ENCODE assay signal across 10 cellular contexts in the genomic region with DNA sequence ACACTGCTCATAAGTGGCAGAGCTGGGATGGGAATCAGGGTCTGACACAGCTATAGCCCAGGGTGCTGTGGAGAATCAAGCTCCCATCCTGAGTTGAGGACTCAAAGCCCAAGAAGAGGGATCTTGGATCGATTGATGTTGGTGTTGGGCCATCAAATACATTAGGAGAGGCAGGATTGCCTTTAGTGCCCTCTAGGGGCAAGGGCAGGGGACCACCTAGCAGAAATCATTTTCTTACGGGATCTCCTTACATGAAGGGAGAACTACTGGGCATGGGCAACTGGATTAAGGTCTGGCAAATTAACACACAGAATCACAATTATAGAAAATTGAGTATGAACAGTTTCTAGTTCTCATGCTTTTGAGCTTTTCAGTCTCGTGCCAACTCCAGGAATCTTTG. TPM values are rescaled to one million over a fixed set of nuclear protein-coding genes. Genes with fewer than 3 reads are reported as not detected.
DNase-seq lines count a peak whose midpoint lies in the region; ATAC-seq, FAIRE-seq and TF ChIP-seq lines count a peak whose summit lies in the region.
"Had no signal": no experiment of that assay in that cellular context is flagged by ENCODE, and none has a peak within 500 bp of the region (broad histone marks: within the 10 kb centered on the region; RNA-seq: fewer than 3 reads in every experiment).

No MANE protein-coding gene starts in this region.

- no peaks in the 10 kb centered on the region for H3K9me2 ChIP-seq in MM.1S (replicated peaks; ENCODE audit: insufficient read depth, low read length)

- no peaks in the 10 kb centered on the region for H3K27me3 ChIP-seq in MM.1S (replicated peaks; ENCODE audit: insufficient read depth, low read length)
- H3K27me3 ChIP-seq in bronchial epithelial cell (ENCODE audit: control insufficient read depth, insufficient read depth, low read length): no peaks in the 10 kb centered on the region
- H3K27me3 ChIP-seq in small intestine (ENCODE audit: control insufficient read depth in 2 of 2, insufficient read depth in 2 of 2, low read length in 2 of 2): no peaks in the 10 kb centered on the region

- H3K36me3 ChIP-seq in MM.1S (replicated peaks; ENCODE audit: insufficient read depth, low read length): no peaks in the 10 kb centered on the region
- no peaks in the 10 kb centered on the region for H3K36me3 ChIP-seq in bronchial epithelial cell (ENCODE audit: control insufficient read depth, insufficient read depth, low read length)
- no peaks in the 10 kb centered on the region for H3K36me3 ChIP-seq in small intestine (ENCODE audit: control insufficient read depth in 2 of 2, insufficient read depth in 2 of 2, low read length in 2 of 2)

- no peak overlapping the region for H2AFZ ChIP-seq in MM.1S (ENCODE audit: low read length)

- H3K4me2 ChIP-seq in MM.1S (ENCODE audit: low read depth, low read length): no peak overlapping the region

- intact Hi-C loops in activated CD4-positive, alpha-beta T cell treated with anti-CD3 and anti-CD28 coated beads, Interleukin-2, amount 10 ng/mL, durations not matched to agents 24 days and 14 days (cut with micrococcal nuclease): loop anchor here (5.0 kb wide), 1 partner anchor 213 kb away; a partner anchor contains a TSS

- no peaks in the 10 kb centered on the region for H3K79me2 ChIP-seq in MM.1S (ENCODE audit: low read length)

- peaks cover 7% of the 10 kb centered on the region for H3K4me1 Mint-ChIP-seq in activated CD4-positive, alpha-beta T cell treated with anti-CD3 and anti-CD28 coated beads, Interleukin-2, amount 10 ng/mL, durations not matched to agents 24 days and 14 days

- H3F3A ChIP-seq in MM.1S (ENCODE audit: insufficient read depth, low read length): no peaks in the 10 kb centered on the region

- no peaks in the 10 kb centered on the region for H3K9me3 ChIP-seq in MM.1S (replicated peaks; ENCODE audit: insufficient read depth, low read length)
- no peaks in the 10 kb centered on the region for H3K9me3 ChIP-seq in small intestine (ENCODE audit: control insufficient read depth, low read depth)

- H3K27me3 Mint-ChIP-seq in activated CD4-positive, alpha-beta T cell treated with anti-CD3 and anti-CD28 coated beads, Interleukin-2, amount 10 ng/mL, durations not matched to agents 24 days and 14 days: peaks cover 9% of the 10 kb centered on the region

- no peaks in the 10 kb centered on the region for H3K9me3 Mint-ChIP-seq in activated CD4-positive, alpha-beta T cell treated with anti-CD3 and anti-CD28 coated beads, Interleukin-2, amount 10 ng/mL, durations not matched to agents 24 days and 14 days

- H3K4me3 Mint-ChIP-seq in activated CD4-positive, alpha-beta T cell treated with anti-CD3 and anti-CD28 coated beads, Interleukin-2, amount 10 ng/mL, durations not matched to agents 24 days and 14 days: no peak overlapping the region

- H3K36me3 Mint-ChIP-seq in activated CD4-positive, alpha-beta T cell treated with anti-CD3 and anti-CD28 coated beads, Interleukin-2, amount 10 ng/mL, durations not matched to agents 24 days and 14 days (ENCODE audit: low read depth): no peaks in the 10 kb centered on the region

- FAIRE-seq in bronchial epithelial cell (lab: Jason Lieb, UNC) (no peak), small intestine (lab: Jason Lieb, UNC) (no peak)
- FAIRE-seq: TTC549 had no signal

- TF ChIP-seq CTCF in MM.1S (IDR thresholded peaks at IDR 0.05; ENCODE audit: low read length): peak; percentile 58
- TF ChIP-seq CTCF in bronchial epithelial cell (IDR thresholded peaks at IDR 0.05; ENCODE audit: insufficient read depth, low read length, severe bottlenecking): peak; percentile 33

- no peak overlapping the region for H3K27ac Mint-ChIP-seq in activated CD4-positive, alpha-beta T cell treated with anti-CD3 and anti-CD28 coated beads, Interleukin-2, amount 10 ng/mL, durations not matched to agents 24 days and 14 days

- peak; percentile 60 for DNase-seq in activated CD4-positive, alpha-beta T cell treated with anti-CD3 and anti-CD28 coated beads, Interleukin-2, amount 10 ng/mL, durations not matched to agents 24 days and 14 days
- DNase-seq in activated CD4-positive, alpha-beta T cell treated with anti-CD3 and anti-CD28 coated beads for 1 hour: no peak
- DNase-seq in MM.1S (no peak), bronchial epithelial cell (ENCODE audit: low read depth) (peak; percentile 10), small intestine (peak; percentile 15), inferior parietal cortex (ENCODE audit: extremely low spot score) (no peak)
- no peak for DNase-seq in stimulated activated CD4-positive, alpha-beta T cell treated with anti-CD3 and anti-CD28 coated beads, Interleukin-2, amount 100 ng/mL, for 48 hours
- DNase-seq: GF-D8 had no signal

- no peaks in the 10 kb centered on the region for H4K20me1 ChIP-seq in MM.1S (ENCODE audit: insufficient read depth, low read length)

- H3K27ac ChIP-seq in MM.1S (ENCODE audit: low read length) (no peak overlapping the region), small intestine (ENCODE audit: low read depth in 1 of 2, low read length in 1 of 2) (no peak overlapping the region)

- H3K4me1 ChIP-seq in MM.1S (ENCODE audit: low read length) (peaks cover 12% of the 10 kb centered on the region), small intestine (ENCODE audit: control insufficient read depth in 2 of 2, insufficient read depth in 1 of 2, low read depth in 1 of 2, low read length in 1 of 2) (no peaks in the 10 kb centered on the region)

- no peak for ATAC-seq in GM21360 (IDR thresholded peaks at IDR 0.05; ENCODE audit: unreplicated experiment)

- no peak overlapping the region for H3K9ac ChIP-seq in MM.1S (ENCODE audit: low read length)

- H3K4me3 ChIP-seq in MM.1S (ENCODE audit: low read length) (no peak overlapping the region), bronchial epithelial cell (ENCODE audit: low read depth, low read length) (no peak overlapping the region), small intestine (ENCODE audit: low read depth in 1 of 2, low read length in 2 of 2) (no peak overlapping the region)

- WGBS in small intestine, 3 donors: 51 to 65% (median 54%) methylated on average over 3 of the region's 3 CpGs

RNA-seq across cellular contexts. Expression of a gene that starts 24.9 kb away (rescaled TPM):
- total RNA-seq in activated CD4-positive, alpha-beta T cell treated with anti-CD3 and anti-CD28 coated beads, Interleukin-2, amount 10 ng/mL, durations not matched to agents 24 days and 14 days: 32.1 and 33.2 TPM in 2 replicates
- 5.2 and 6.1 TPM in 2 replicates for total RNA-seq in bronchial epithelial cell
- 1 to 10 TPM; 3.8 to 6.8 (median 5.4) TPM for polyA plus RNA-seq in small intestine

RNA-seq across cellular contexts. Expression of a gene that starts 38.8 kb away (rescaled TPM):
- 3.7 and 4.3 TPM in 2 replicates for total RNA-seq in activated CD4-positive, alpha-beta T cell treated with anti-CD3 and anti-CD28 coated beads, Interleukin-2, amount 10 ng/mL, durations not matched to agents 24 days and 14 days
- total RNA-seq in bronchial epithelial cell: 0.26 TPM in 2 replicates
- polyA plus RNA-seq in small intestine: under 1 TPM in 1 of 3 donors, not detected in 2; 0.82 TPM

RNA-seq across cellular contexts. Expression of a gene that starts 39.0 kb away (rescaled TPM):
- 77.8 and 80.9 TPM in 2 replicates for total RNA-seq in activated CD4-positive, alpha-beta T cell treated with anti-CD3 and anti-CD28 coated beads, Interleukin-2, amount 10 ng/mL, durations not matched to agents 24 days and 14 days
- total RNA-seq in bronchial epithelial cell: 35.3 and 42.9 TPM in 2 replicates
- polyA plus RNA-seq in small intestine: 10 to 100 TPM; 24.3 to 30.4 (median 27.3) TPM

Comparison
In these comparisons a context has a peak if more than half of its experiments do, and no peak if none do; other contexts are left out.
1. DNase-seq: peak in activated CD4-positive, alpha-beta T cell treated with anti-CD3 and anti-CD28 coated beads, Interleukin-2, amount 10 ng/mL, durations not matched to agents 24 days and 14 days (single experiment), bronchial epithelial cell (single experiment) and small intestine (single experiment); none in activated CD4-positive, alpha-beta T cell treated with anti-CD3 and anti-CD28 coated beads for 1 hour (single experiment), MM.1S (single experiment), stimulated activated CD4-positive, alpha-beta T cell treated with anti-CD3 and anti-CD28 coated beads, Interleukin-2, amount 100 ng/mL, for 48 hours (0 of 2) and inferior parietal cortex (single experiment).